Comparison of ENCODE assay signal across 2 cellular contexts in genomic region chr5:109298794-109299193, GRCh38.
TF ChIP-seq lines count a peak whose summit lies in the region.

No MANE protein-coding gene starts in this region.

TF ChIP-seq in GM23338, 12 proteins besides CTCF, POLR2A, EP300 and RAD21 (continued from another document):
- TF ChIP-seq ZNF462 (CRISPR knock-in tag; IDR thresholded peaks at IDR 0.05) (no peak), JUNB (IDR thresholded peaks at IDR 0.05; ENCODE audit: unreplicated experiment) (no peak), REST (IDR thresholded peaks at IDR 0.05; ENCODE audit: unreplicated experiment) (no peak), POLR2AphosphoS5 (IDR thresholded peaks at IDR 0.05; ENCODE audit: low read depth) (no peak), ZNF331 (CRISPR knock-in tag; IDR thresholded peaks at IDR 0.05; ENCODE audit: low read depth) (no peak), NANOG (IDR thresholded peaks at IDR 0.05; ENCODE audit: borderline replicate concordance) (no peak), CREB1 (CRISPR knock-in tag; IDR thresholded peaks at IDR 0.05; ENCODE audit: low read depth) (no peak), EZH2phosphoT487 (IDR thresholded peaks at IDR 0.05; ENCODE audit: unreplicated experiment) (no peak), ETS1 (IDR thresholded peaks at IDR 0.05) (no peak), STAT1 (IDR thresholded peaks at IDR 0.05; ENCODE audit: unreplicated experiment) (no peak)

TF ChIP-seq in WTC11, 78 proteins besides CTCF, POLR2A, EP300 and RAD21 (continued from another document):
- TF ChIP-seq ATF6 (CRISPR knock-in tag; IDR thresholded peaks at IDR 0.05), result no peak
- no peak for TF ChIP-seq ATF3 (CRISPR knock-in tag; conservative IDR thresholded peaks at IDR 0.05)
- no peak for TF ChIP-seq GABPB1 (CRISPR knock-in tag; IDR thresholded peaks at IDR 0.05)
- TF ChIP-seq ARID4B (CRISPR knock-in tag; IDR thresholded peaks at IDR 0.05; ENCODE audit: borderline replicate concordance), result no peak
- no peak for TF ChIP-seq NR2C2 (CRISPR knock-in tag; IDR thresholded peaks at IDR 0.05)
